ENCODE assay signal across 9 cellular contexts in genomic region chr10:102452672-102453340, GRCh38. TPM values are rescaled to one million over a fixed set of nuclear protein-coding genes. Genes with fewer than 3 reads are reported as not detected.
DNase-seq lines count a peak whose midpoint lies in the region; ATAC-seq and TF ChIP-seq lines count a peak whose summit lies in the region.
"Had no signal": no experiment of that assay in that cellular context is flagged by ENCODE, and none has a peak within 500 bp of the region (broad histone marks: within the 10 kb centered on the region; RNA-seq: fewer than 3 reads in every experiment).

No MANE protein-coding gene starts in this region.

- peak; percentile 67 to 76 for DNase-seq in NOMO-1 (lab: John Stamatoyannopoulos, UW; ENCODE audit: unreplicated experiment in 2 of 2)
- DNase-seq in right atrium auricular region (ENCODE audit: low spot score) = peak; percentile 79
- DNase-seq in stimulated activated CD4-positive, alpha-beta T cell treated with anti-CD3 and anti-CD28 coated beads, TNF-alpha, amount 100 ng/mL, for 48 hours (ENCODE audit: low read depth in 3 of 3) = peak; percentile 60 to 70 (median 65)
- DNase-seq in amniotic stem cell (lab: John Stamatoyannopoulos, UW) = no peak
- no peak for DNase-seq in GM19240 (ENCODE audit: insufficient read length, low spot score)

- peak overlapping the region; percentile 95 for H3K4me2 ChIP-seq in BLaER1

- H3K27me3 Mint-ChIP-seq in activated naive CD4-positive, alpha-beta T cell treated with anti-CD3 and anti-CD28 coated beads, Interleukin-2, amount 50 U/mL, for 24 hours = no peaks in the 10 kb centered on the region

- TF ChIP-seq CTCF in right atrium auricular region (IDR thresholded peaks at IDR 0.05) = no peak

- no peak for ATAC-seq in HG02938 (IDR thresholded peaks at IDR 0.05; ENCODE audit: unreplicated experiment)

- H3K9me3 ChIP-seq in BLaER1 (no peaks in the 10 kb centered on the region), right atrium auricular region (no peaks in the 10 kb centered on the region)

- H4K20me1 ChIP-seq in BLaER1 = peaks cover 9% of the 10 kb centered on the region; the same call in 1 of the 2 replicates

- H3K27ac Mint-ChIP-seq in activated naive CD4-positive, alpha-beta T cell treated with anti-CD3 and anti-CD28 coated beads, Interleukin-2, amount 50 U/mL, for 24 hours = peak overlapping the region; percentile 93

- peak overlapping the region; percentile 69 for H3K4me3 Mint-ChIP-seq in activated naive CD4-positive, alpha-beta T cell treated with anti-CD3 and anti-CD28 coated beads, Interleukin-2, amount 50 U/mL, for 24 hours

- peaks cover 28% of the 10 kb centered on the region for H3K4me1 ChIP-seq in BLaER1
- peaks cover 0 to 21% of the 10 kb centered on the region in 2 donors for H3K4me1 ChIP-seq in right atrium auricular region

- H3K27me3 ChIP-seq in BLaER1 (no peaks in the 10 kb centered on the region), right atrium auricular region (no peaks in the 10 kb centered on the region)

- no peak overlapping the region for H3K4me3 ChIP-seq in BLaER1
- no peak overlapping the region for H3K4me3 ChIP-seq in right atrium auricular region

- peaks cover 48% of the 10 kb centered on the region for H3K36me3 ChIP-seq in BLaER1
- no peaks in the 10 kb centered on the region for H3K36me3 ChIP-seq in right atrium auricular region

- H3K9me3 Mint-ChIP-seq in activated naive CD4-positive, alpha-beta T cell treated with anti-CD3 and anti-CD28 coated beads, Interleukin-2, amount 50 U/mL, for 24 hours = no peaks in the 10 kb centered on the region

- no peak overlapping the region for H3K9ac ChIP-seq in BLaER1

- H3K27ac ChIP-seq in BLaER1 (no peak overlapping the region), right atrium auricular region (peak overlapping the region; percentile 39 to 46)

- peaks cover 24% of the 10 kb centered on the region for H3K4me1 Mint-ChIP-seq in activated naive CD4-positive, alpha-beta T cell treated with anti-CD3 and anti-CD28 coated beads, Interleukin-2, amount 50 U/mL, for 24 hours

- H3K36me3 Mint-ChIP-seq in activated naive CD4-positive, alpha-beta T cell treated with anti-CD3 and anti-CD28 coated beads, Interleukin-2, amount 50 U/mL, for 24 hours = peaks cover 4% of the 10 kb centered on the region

RNA-seq across cellular contexts. Expression of gene C10orf95, which starts 1.5 kb away (rescaled TPM):
- not detected for total RNA-seq in right atrium auricular region
- total RNA-seq: subcutaneous adipose tissue had no signal

RNA-seq across cellular contexts. Expression of gene CUEDC2, which starts 20.4 kb away (rescaled TPM):
- total RNA-seq in right atrium auricular region = 10 to 100 TPM; 79.1 to 87.1 TPM

RNA-seq across cellular contexts. Expression of gene FBXL15, which starts 32.2 kb away (rescaled TPM):
- 10 to 100 TPM; 16.6 to 21.3 TPM for total RNA-seq in right atrium auricular region

RNA-seq across cellular contexts. Expression of gene PSD, which starts 34.2 kb away (rescaled TPM):
- 1 to 10 TPM; 2.2 to 9.7 TPM for total RNA-seq in right atrium auricular region

RNA-seq across cellular contexts. Expression of gene ACTR1A, which starts 49.7 kb away (rescaled TPM):
- total RNA-seq in right atrium auricular region = 100 to 1,000 TPM; 107 to 124 TPM

Comparison
In these comparisons a context has a peak if more than half of its experiments do, and no peak if none do; other contexts are left out.
1. DNase-seq: peak in NOMO-1 (2 of 2), right atrium auricular region (single experiment) and stimulated activated CD4-positive, alpha-beta T cell treated with anti-CD3 and anti-CD28 coated beads, TNF-alpha, amount 100 ng/mL, for 48 hours (3 of 3); none in amniotic stem cell (single experiment) and GM19240 (single experiment).